ENCODE assay signal across 23 cellular contexts in genomic region chr9:134031783-134032182, GRCh38.
"Had no signal": no experiment of that assay in that cellular context is flagged by ENCODE, and none has a peak within 500 bp of the region (broad histone marks: within the 10 kb centered on the region; RNA-seq: fewer than 3 reads in every experiment).

No MANE protein-coding gene starts in this region.

- H3K4me1 Mint-ChIP-seq: activated CD4-positive, alpha-beta memory T cell treated with anti-CD3 and anti-CD28 coated beads, Interleukin-2, amount 10 ng/mL, durations not matched to agents 7 days and 5 days; activated CD8-positive, alpha-beta memory T cell treated with anti-CD3 and anti-CD28 coated beads, Interleukin-2, amount 10 ng/mL, durations not matched to agents 7 days and 5 days had no signal

- H3K4me3 ChIP-seq: gastrocnemius medialis, neural progenitor cell, pancreas, right lobe of liver, upper lobe of right lung had no signal

- FAIRE-seq: pancreas had no signal

- H3K27ac ChIP-seq: brain microvascular endothelial cell, gastrocnemius medialis, neural progenitor cell, pancreas, right lobe of liver, upper lobe of right lung had no signal

- H3K27me3 ChIP-seq: brain microvascular endothelial cell, gastrocnemius medialis, neural progenitor cell, pancreas, right lobe of liver, upper lobe of right lung had no signal

- ATAC-seq: activated CD8-positive, alpha-beta memory T cell treated with anti-CD3 and anti-CD28 coated beads, Interleukin-2, amount 10 ng/mL, durations not matched to agents 7 days and 5 days; activated naive CD8-positive, alpha-beta T cell treated with anti-CD3 and anti-CD28 coated beads, Interleukin-2, amount 50 U/mL, for 24 hours; esophagus mucosa; gastrocnemius medialis; left ventricle myocardium superior; naive thymus-derived CD4-positive, alpha-beta T cell; pancreas; right lobe of liver; T-cell; upper lobe of right lung had no signal

- H3K9ac ChIP-seq: neural progenitor cell had no signal

- H2AFZ ChIP-seq: neural progenitor cell had no signal

- H3K4me3 Mint-ChIP-seq: activated CD4-positive, alpha-beta memory T cell treated with anti-CD3 and anti-CD28 coated beads, Interleukin-2, amount 10 ng/mL, durations not matched to agents 7 days and 5 days; activated CD8-positive, alpha-beta memory T cell treated with anti-CD3 and anti-CD28 coated beads, Interleukin-2, amount 10 ng/mL, durations not matched to agents 7 days and 5 days; activated naive CD8-positive, alpha-beta T cell treated with anti-CD3 and anti-CD28 coated beads, Interleukin-2, amount 50 U/mL, for 24 hours; immature natural killer cell; naive thymus-derived CD4-positive, alpha-beta T cell; neural progenitor cell; T-cell had no signal

- H3K4me2 ChIP-seq: neural progenitor cell had no signal

- H3K4me1 ChIP-seq: gastrocnemius medialis, pancreas, upper lobe of right lung had no signal

- H3K27me3 Mint-ChIP-seq: activated CD4-positive, alpha-beta memory T cell treated with anti-CD3 and anti-CD28 coated beads, Interleukin-2, amount 10 ng/mL, durations not matched to agents 7 days and 5 days; activated CD8-positive, alpha-beta memory T cell treated with anti-CD3 and anti-CD28 coated beads, Interleukin-2, amount 10 ng/mL, durations not matched to agents 7 days and 5 days; activated naive CD8-positive, alpha-beta T cell treated with anti-CD3 and anti-CD28 coated beads, Interleukin-2, amount 50 U/mL, for 24 hours; naive thymus-derived CD4-positive, alpha-beta T cell; T-cell had no signal

- DNase-seq: activated CD4-positive, alpha-beta memory T cell treated with anti-CD3 and anti-CD28 coated beads, Interleukin-2, amount 10 ng/mL, durations not matched to agents 7 days and 5 days; activated CD4-positive, alpha-beta T cell treated with anti-CD3 and anti-CD28 coated beads for 48 hours; activated CD4-positive, CD25-positive, alpha-beta regulatory T cell; activated CD8-positive, alpha-beta memory T cell treated with anti-CD3 and anti-CD28 coated beads, Interleukin-2, amount 10 ng/mL, durations not matched to agents 7 days and 5 days; activated naive CD4-positive, alpha-beta T cell treated with Interleukin-2 at 50 U/mL for 16 hours; activated naive CD8-positive, alpha-beta T cell treated with anti-CD3 and anti-CD28 coated beads, Interleukin-2, amount 50 U/mL, for 24 hours; brain microvascular endothelial cell; effector CD8-positive, alpha-beta T cell; gastrocnemius medialis; head of caudate nucleus; immature natural killer cell; left ventricle myocardium superior; mesendoderm; naive thymus-derived CD4-positive, alpha-beta T cell; stimulated activated CD4-positive, alpha-beta T cell treated with anti-CD3 and anti-CD28 coated beads, Interleukin-4, amount 100 ng/mL, for 4 hours; stimulated activated naive CD4-positive, alpha-beta T cell; T-cell; T-helper 9 cell; upper lobe of right lung had no signal

- H3K9me3 ChIP-seq: gastrocnemius medialis, pancreas, right lobe of liver, upper lobe of right lung had no signal

- H3K9me3 Mint-ChIP-seq: activated CD4-positive, alpha-beta memory T cell treated with anti-CD3 and anti-CD28 coated beads, Interleukin-2, amount 10 ng/mL, durations not matched to agents 7 days and 5 days; activated naive CD8-positive, alpha-beta T cell treated with anti-CD3 and anti-CD28 coated beads, Interleukin-2, amount 50 U/mL, for 24 hours; immature natural killer cell; neural progenitor cell; T-cell had no signal

- H3K27ac Mint-ChIP-seq: activated CD4-positive, alpha-beta memory T cell treated with anti-CD3 and anti-CD28 coated beads, Interleukin-2, amount 10 ng/mL, durations not matched to agents 7 days and 5 days; activated CD8-positive, alpha-beta memory T cell treated with anti-CD3 and anti-CD28 coated beads, Interleukin-2, amount 10 ng/mL, durations not matched to agents 7 days and 5 days; activated naive CD8-positive, alpha-beta T cell treated with anti-CD3 and anti-CD28 coated beads, Interleukin-2, amount 50 U/mL, for 24 hours; immature natural killer cell; neural progenitor cell; T-cell had no signal
